In the genomic region with DNA sequence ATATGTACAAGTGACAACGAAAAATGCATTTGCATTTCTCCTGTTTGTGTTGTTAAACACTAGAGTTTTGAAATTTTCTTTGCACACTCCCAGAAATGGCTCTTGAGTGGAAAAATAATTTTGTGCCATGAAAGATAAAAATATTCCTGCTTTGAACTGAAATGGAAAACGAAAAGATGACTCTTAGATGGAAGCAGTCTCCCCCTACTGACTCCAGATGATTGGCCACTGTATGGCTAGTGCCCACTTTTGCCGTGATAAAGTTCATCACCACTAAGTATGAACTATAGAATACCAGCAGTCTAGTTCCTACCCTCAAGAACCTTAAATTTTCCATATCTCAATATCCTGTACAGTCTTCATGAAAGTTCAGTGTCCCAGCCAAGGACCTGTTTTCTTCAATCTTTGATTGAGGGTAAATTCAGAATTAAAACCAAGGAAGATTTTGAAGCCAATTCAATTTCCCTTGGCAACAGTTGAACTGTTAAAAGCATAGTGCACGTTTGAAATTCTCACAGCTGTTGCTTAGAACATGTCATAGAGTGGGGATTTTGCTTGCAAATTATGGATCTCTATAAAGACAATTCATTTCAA, we compare ENCODE assay signal across 8 cellular contexts. TPM values are rescaled to one million over a fixed set of nuclear protein-coding genes. Genes with fewer than 3 reads are reported as not detected.
A peak's percentile ranks its signal among the peaks of the same experiment; 100 is the strongest.
DNase-seq lines count a peak whose midpoint lies in the region; ATAC-seq, FAIRE-seq and TF ChIP-seq lines count a peak whose summit lies in the region.

No MANE protein-coding gene starts in this region.

- H2AFZ ChIP-seq in ACC112 (ENCODE audit: low read length, unreplicated experiment), result peak overlapping the region; percentile 93

- H3K27me3 ChIP-seq in ACC112 (ENCODE audit: insufficient read depth, low read length), result no peaks in the 10 kb centered on the region
- no peaks in the 10 kb centered on the region for H3K27me3 ChIP-seq in stomach

- H3K27ac ChIP-seq in ACC112 (ENCODE audit: low read depth, low read length) (no peak overlapping the region), stomach (no peak overlapping the region)

- peak overlapping the region; percentile 89 for H3K4me3 ChIP-seq in ACC112 (ENCODE audit: low read depth, low read length)
- peak overlapping the region; percentile 85 for H3K4me3 ChIP-seq in fibroblast of mammary gland (ENCODE audit: control insufficient read depth, low read depth, low read length)
- H3K4me3 ChIP-seq in stomach, result peak overlapping the region in 3 of 4 donors; percentile 83 to 98 (median 90)

- FAIRE-seq in RCC 7860 (lab: Jason Lieb, UNC), result no peak

- WGBS in stomach, 5 donors, result 14 to 40% (median 29%) methylated on average over 4 of the region's 4 CpGs

- no peaks in the 10 kb centered on the region for H3K9me3 ChIP-seq in stomach

- ATAC-seq in SK-N-SH treated with all-trans-retinoic acid at 6 μM for 48 hours (peak; percentile 26), HG03175 (IDR thresholded peaks at IDR 0.05; ENCODE audit: unreplicated experiment) (no peak)

- no peak for TF ChIP-seq POLR2A in stomach (IDR thresholded peaks at IDR 0.05)

- intact Hi-C loops in stomach (cut with DNase I; ENCODE audit: low total_unique reads), result loop anchor here (5.0 kb wide), 1 partner anchor 147 kb away; no protein-coding TSS in a partner anchor

- DNase-seq in fibroblast of mammary gland (ENCODE audit: low read depth), result peak; percentile 56
- no peak for DNase-seq in stomach
- no peak for DNase-seq in central memory CD4-positive, alpha-beta T cell
- no peak for DNase-seq in RCC 7860 (ENCODE audit: low spot score)

- peaks cover 31% of the 10 kb centered on the region for H3K79me2 ChIP-seq in ACC112 (ENCODE audit: control insufficient read depth, insufficient read depth, low read length, unreplicated experiment)

- H3K4me1 ChIP-seq in ACC112 (ENCODE audit: control insufficient read depth, insufficient read depth, low read length, unreplicated experiment) (peaks cover 15% of the 10 kb centered on the region), stomach (peaks cover 8 to 33% (median 23%) of the 10 kb centered on the region in 4 donors)

- H3K36me3 ChIP-seq in ACC112 (ENCODE audit: insufficient read depth, low read length) (peaks cover under 1% of the 10 kb centered on the region; the same call in 1 of the 2 replicates), stomach (peaks cover 0 to 6% (median 5%) of the 10 kb centered on the region in 4 donors)

- TF ChIP-seq EP300 in stomach (IDR thresholded peaks at IDR 0.05), result no peak

- TF ChIP-seq CTCF in GM12873 (IDR thresholded peaks at IDR 0.05; ENCODE audit: insufficient read depth, low read depth, low read length, missing control alignments), result peak; percentile 33
- TF ChIP-seq CTCF in fibroblast of mammary gland (conservative IDR thresholded peaks at IDR 0.05; ENCODE audit: control insufficient read depth, insufficient read depth, low read depth, low read length), result peak; percentile 72
- TF ChIP-seq CTCF in stomach (IDR thresholded peaks at IDR 0.05), result peak in 3 of 7 experiments; percentile 21 to 29 (median 24)

TF ChIP-seq in SK-N-SH treated with all-trans-retinoic acid at 6 μM for 48 hours, 23 proteins besides CTCF, POLR2A, EP300 and RAD21:
- TF ChIP-seq, protein P1, sequence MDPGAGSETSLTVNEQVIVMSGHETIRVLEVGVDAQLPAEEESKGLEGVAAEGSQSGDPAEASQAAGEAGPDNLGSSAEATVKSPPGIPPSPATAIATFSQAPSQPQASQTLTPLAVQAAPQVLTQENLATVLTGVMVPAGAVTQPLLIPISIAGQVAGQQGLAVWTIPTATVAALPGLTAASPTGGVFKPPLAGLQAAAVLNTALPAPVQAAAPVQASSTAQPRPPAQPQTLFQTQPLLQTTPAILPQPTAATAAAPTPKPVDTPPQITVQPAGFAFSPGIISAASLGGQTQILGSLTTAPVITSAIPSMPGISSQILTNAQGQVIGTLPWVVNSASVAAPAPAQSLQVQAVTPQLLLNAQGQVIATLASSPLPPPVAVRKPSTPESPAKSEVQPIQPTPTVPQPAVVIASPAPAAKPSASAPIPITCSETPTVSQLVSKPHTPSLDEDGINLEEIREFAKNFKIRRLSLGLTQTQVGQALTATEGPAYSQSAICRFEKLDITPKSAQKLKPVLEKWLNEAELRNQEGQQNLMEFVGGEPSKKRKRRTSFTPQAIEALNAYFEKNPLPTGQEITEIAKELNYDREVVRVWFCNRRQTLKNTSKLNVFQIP (CRISPR knock-in tag; IDR thresholded peaks at IDR 0.05; ENCODE audit: borderline replicate concordance, low read depth), result no peak

RNA-seq across cellular contexts. Expression of a gene that starts 1.6 kb away (rescaled TPM):
- 10 to 100 TPM; 12.7 to 32.9 (median 18.0) TPM for total RNA-seq in stomach
- polyA plus RNA-seq in stomach, result 10 to 100 TPM in 1 of 3 donors, 1 to 10 TPM in 2; 7.2 to 10.5 (median 8.2) TPM
